In the genomic region with DNA sequence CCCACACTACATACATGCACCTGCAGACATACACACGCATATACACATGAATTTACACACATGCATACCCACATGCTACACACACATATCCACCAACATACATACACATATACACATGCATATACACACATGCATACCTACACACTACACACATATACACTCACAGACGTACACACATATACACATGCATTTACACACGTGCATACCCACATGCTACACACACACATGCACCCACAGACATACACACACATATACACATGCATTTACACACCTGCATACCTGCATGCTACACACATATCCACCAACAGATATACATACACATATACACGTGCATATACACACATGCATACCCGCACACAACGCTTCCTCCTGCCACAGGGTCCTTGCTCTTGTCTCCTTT, we compare ENCODE assay signal across 6 cellular contexts.
"Had no signal": no experiment of that assay in that cellular context is flagged by ENCODE, and none has a peak within 500 bp of the region (broad histone marks: within the 10 kb centered on the region; RNA-seq: fewer than 3 reads in every experiment).

No MANE protein-coding gene starts in this region.

- ATAC-seq: GM23338, HCT116 had no signal

- H3K4me2 ChIP-seq: GM23338 had no signal

- H3K4me1 ChIP-seq: HAP-1 had no signal

- H2AFZ ChIP-seq: GM23338 had no signal

- H3K36me3 ChIP-seq: HAP-1 had no signal

- H3K4me3 ChIP-seq: GM23338, HAP-1 had no signal

- H3K27ac ChIP-seq: HL-60 had no signal

- H3K9me3 ChIP-seq: HAP-1 had no signal

- DNase-seq: HFFc6, KBM-7 had no signal
